In genomic region chr2:71465961-71466300, GRCh38 we compare ENCODE assay signal across 8 cellular contexts. TPM values are rescaled to one million over a fixed set of nuclear protein-coding genes. Genes with fewer than 3 reads are reported as not detected.
DNase-seq lines count a peak whose midpoint lies in the region; ATAC-seq, FAIRE-seq and TF ChIP-seq lines count a peak whose summit lies in the region.

No MANE protein-coding gene starts in this region.

- peaks cover 18% of the 10 kb centered on the region for H3K4me1 ChIP-seq in right cardiac atrium (ENCODE audit: control insufficient read depth, insufficient read depth, low read length)
- no peaks in the 10 kb centered on the region for H3K4me1 ChIP-seq in pancreas

- H3K27me3 ChIP-seq in right cardiac atrium (ENCODE audit: control insufficient read depth, insufficient read depth) (no peaks in the 10 kb centered on the region), pancreas (no peaks in the 10 kb centered on the region)

- no peaks in the 10 kb centered on the region for H3K36me3 ChIP-seq in SK-N-MC (ENCODE audit: insufficient read depth, low read length)
- H3K36me3 ChIP-seq in pancreas, result no peaks in the 10 kb centered on the region

- H3K4me3 ChIP-seq in AG04449 (ENCODE audit: low read depth, low read length) (peak overlapping the region; percentile 61), SK-N-MC (peak overlapping the region; percentile 82), right cardiac atrium (ENCODE audit: low read length) (peak overlapping the region; percentile 63), pancreas (peak overlapping the region in 3 of 4 donors; percentile 45 to 66 (median 59))

- H3K9me3 ChIP-seq in SK-N-MC (ENCODE audit: low read depth, low read length) (no peaks in the 10 kb centered on the region), right cardiac atrium (ENCODE audit: control insufficient read depth, low read length) (no peaks in the 10 kb centered on the region), pancreas (no peaks in the 10 kb centered on the region)

- H3K9ac ChIP-seq in SK-N-MC (ENCODE audit: insufficient read length), result no peak overlapping the region

- H3K27ac ChIP-seq in SK-N-MC, result no peak overlapping the region
- no peak overlapping the region for H3K27ac ChIP-seq in right cardiac atrium (ENCODE audit: low read length)
- H3K27ac ChIP-seq in pancreas, result no peak overlapping the region

- CTCF ChIA-PET in AG04449 (lab: Yijun Ruan, JAX), result interaction anchor here (5.2 to 22.6 kb wide), 2 partner anchors 10 to 43 kb away, joined by 39 to 456 read pairs; partner anchors contain the start of gene DYSF

- DNase-seq in AG04449 (ENCODE audit: low read depth, low spot score) (no peak), SK-N-MC (ENCODE audit: low read depth, low spot score) (no peak), right cardiac atrium (no peak), pancreas (no peak), NCI-H1092 (lab: John Stamatoyannopoulos, UW) (no peak), COLO829 (ENCODE audit: low spot score) (no peak)
- no peak for DNase-seq in stimulated activated CD4-positive, alpha-beta T cell treated with anti-CD3 and anti-CD28 coated beads, Interleukin-1b, Interleukin-23, amount 100 ng/mL, for 48 hours

- WGBS in right cardiac atrium, result 27% methylated on average over 23 of the region's 23 CpGs
- WGBS in pancreas, 2 donors, result 3 to 6% methylated on average over 23 of the region's 23 CpGs

- POLR2A ChIA-PET in AG04449 (lab: Yijun Ruan, JAX), result no interaction called here

- ATAC-seq in right cardiac atrium (no peak), pancreas (no peak), GM18517 (IDR thresholded peaks at IDR 0.05; ENCODE audit: unreplicated experiment) (no peak)

- no peak for FAIRE-seq in pancreas (lab: Jason Lieb, UNC)

- no peak for TF ChIP-seq CTCF in AG04449 (IDR thresholded peaks at IDR 0.05; ENCODE audit: insufficient read depth, low read length, missing control alignments)
- no peak for TF ChIP-seq CTCF in pancreas (IDR thresholded peaks at IDR 0.05)

- intact Hi-C loops in right cardiac atrium (cut with DNase I), result no loop called here
- intact Hi-C loops in pancreas (cut with DNase I), result no loop called here

RNA-seq across cellular contexts. Expression of gene DYSF, which starts 12.6 kb away (rescaled TPM):
- total RNA-seq in right cardiac atrium (10 to 100 TPM; 42.0 to 49.4 (median 43.8) TPM), pancreas (1 to 10 TPM; 1.1 to 5.5 (median 1.9) TPM)
- polyA plus RNA-seq in right cardiac atrium (36.7 TPM), pancreas (1 to 10 TPM; 2.2 to 3.5 TPM)

Comparison
In these comparisons a context has a peak if more than half of its experiments do, and no peak if none do; other contexts are left out.
1. RNA of gene DYSF, which starts 12.6 kb away (total RNA-seq): 42.0 to 49.4 TPM in right cardiac atrium; 1.1 to 5.5 TPM in pancreas; every median in the first group is over 4 times any median in the second.
2. Peak in every context shown above with its lines, with median percentiles within 50 percentile points of each other: H3K4me3 ChIP-seq.